ENCODE assay signal across 11 cellular contexts in the genomic region with DNA sequence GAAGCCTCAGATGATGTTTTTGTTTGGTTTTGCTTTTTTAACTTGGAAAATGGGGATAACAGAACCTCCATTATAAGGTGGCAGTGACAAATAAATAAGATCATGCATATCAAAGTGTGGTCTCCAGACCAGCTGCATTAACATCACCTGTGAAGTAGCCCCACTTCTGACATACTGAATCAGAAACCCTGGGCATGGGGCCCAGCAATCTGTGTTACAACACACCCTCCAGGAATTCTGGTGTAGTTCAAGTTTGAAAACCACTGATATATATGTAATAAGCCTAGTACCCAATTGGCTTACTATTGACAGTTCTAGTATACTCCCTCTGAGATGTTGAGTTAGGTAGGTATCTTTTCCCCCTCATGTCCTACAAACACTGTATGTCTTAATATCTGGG. TPM values are rescaled to one million over a fixed set of nuclear protein-coding genes. Genes with fewer than 3 reads are reported as not detected.
A peak's percentile ranks its signal among the peaks of the same experiment; 100 is the strongest.
DNase-seq lines count a peak whose midpoint lies in the region; ATAC-seq, FAIRE-seq and TF ChIP-seq lines count a peak whose summit lies in the region.
"Had no signal": no experiment of that assay in that cellular context is flagged by ENCODE, and none has a peak within 500 bp of the region (broad histone marks: within the 10 kb centered on the region; RNA-seq: fewer than 3 reads in every experiment).

No MANE protein-coding gene starts in this region.

- TF ChIP-seq CTCF in liver (IDR thresholded peaks at IDR 0.05; ENCODE audit: low read depth, low read length, missing input control) (no peak), HepG2 (CRISPR knock-in tag; IDR thresholded peaks at IDR 0.05) (no peak), bronchial epithelial cell (IDR thresholded peaks at IDR 0.05; ENCODE audit: insufficient read depth, low read length, severe bottlenecking) (no peak), lung (IDR thresholded peaks at IDR 0.05; ENCODE audit: control extremely low read depth, extremely low read depth) (no peak), uterus (IDR thresholded peaks at IDR 0.05) (no peak), GM13977 (IDR thresholded peaks at IDR 0.05; ENCODE audit: extremely low read depth, insufficient read depth, missing control alignments) (no peak)

- POLR2A ChIA-PET in HepG2 (lab: Yijun Ruan, JAX): interaction anchor here (1.3 kb wide), 1 partner anchor 23 kb away, joined by 3 read pairs; no protein-coding TSS in a partner anchor

- in situ Hi-C loops in HepG2 (cut with HindIII; ENCODE audit: extremely low pct_ligation_motif_present, low pct_unique_long_range_greater_than_20kb): no loop called here
- in situ Hi-C loops in GM13977 (cut with MboI; ENCODE audit: low pct_unique_long_range_greater_than_20kb, low sequenced_read_pairs, unreplicated experiment): no loop called here

- no peaks in the 10 kb centered on the region for H4K20me1 ChIP-seq in HepG2 (ENCODE audit: insufficient read depth, low read length)

- TF ChIP-seq RAD21 in liver (IDR thresholded peaks at IDR 0.05): peak; percentile 30 to 31
- no peak for TF ChIP-seq RAD21 in HepG2 (CRISPR knock-in tag; IDR thresholded peaks at IDR 0.05)

- H3K9me3 ChIP-seq in liver (ENCODE audit: control insufficient read depth in 4 of 4, low read length in 3 of 4) (no peaks in the 10 kb centered on the region), HepG2 (ENCODE audit: low read length) (no peaks in the 10 kb centered on the region), lung (ENCODE audit: control insufficient read depth in 2 of 2, insufficient read depth in 1 of 2, low read length in 1 of 2) (no peaks in the 10 kb centered on the region), uterus (no peaks in the 10 kb centered on the region)

- H3K4me3 ChIP-seq in liver (ENCODE audit: low read depth in 1 of 3, low read length in 3 of 3) (no peak overlapping the region), HepG2 (replicated peaks in 1 of 3; ENCODE audit: insufficient read depth in 1 of 3, low read depth in 2 of 3, low read length in 3 of 3) (no peak overlapping the region), bronchial epithelial cell (ENCODE audit: low read depth, low read length) (no peak overlapping the region), lung (no peak overlapping the region), uterus (no peak overlapping the region)

- BruUV-seq in HepG2 (replicated peaks; lab: Mats Ljungman, UMichigan): no TSS peak

- no peak overlapping the region for H2AFZ ChIP-seq in HepG2 (ENCODE audit: low read length)

- CTCF ChIA-PET in HepG2 (lab: Yijun Ruan, JAX; ENCODE audit: low intra/inter-chr PET ratio, low total read pairs): no interaction called here

- H3K4me1 ChIP-seq in liver (ENCODE audit: control insufficient read depth in 4 of 4, insufficient read depth in 4 of 4, low read length in 3 of 4): peaks cover 0 to 8% (median 5%) of the 10 kb centered on the region in 4 donors
- H3K4me1 ChIP-seq in HepG2 (ENCODE audit: insufficient read depth, low read length): peaks cover 15% of the 10 kb centered on the region
- H3K4me1 ChIP-seq in lung (ENCODE audit: control insufficient read depth in 2 of 2, insufficient read depth in 2 of 2, low read length in 2 of 2): peaks cover 10 to 19% of the 10 kb centered on the region in 2 donors
- peaks cover 3 to 7% of the 10 kb centered on the region in 2 donors for H3K4me1 ChIP-seq in uterus

- no peaks in the 10 kb centered on the region for H3K79me2 ChIP-seq in HepG2 (ENCODE audit: insufficient read depth, low read length)

- TF ChIP-seq EP300 in HepG2 (IDR thresholded peaks at IDR 0.05; ENCODE audit: low read depth in 2 of 2, low read length in 2 of 2) (no peak), HepG2 (CRISPR knock-in tag; IDR thresholded peaks at IDR 0.05; ENCODE audit: borderline replicate concordance) (no peak)

- DNase-seq in HepG2 (ENCODE audit: low spot score): no peak
- peak; percentile 91 for DNase-seq in bronchial epithelial cell (ENCODE audit: low read depth)
- peak; percentile 69 for DNase-seq in lung (ENCODE audit: low spot score)
- DNase-seq in uterus: no peak
- DNase-seq in retina: no peak
- DNase-seq in GM13977 (ENCODE audit: low spot score): no peak
- no peak for DNase-seq in substantia nigra (lab: John Stamatoyannopoulos, UW)
- DNase-seq: activated CD4-positive, CD25-positive, alpha-beta regulatory T cell treated with anti-CD3 and anti-CD28 coated beads, Interleukin-2, amount 50 U/mL, for 72 hours; NCI-H2227 treated with DMSO at 0.1 percent for 48 hours; nephron progenitor cell had no signal

- H3K27me3 ChIP-seq in liver (ENCODE audit: control insufficient read depth in 4 of 4, insufficient read depth in 4 of 4, low read length in 3 of 4): no peaks in the 10 kb centered on the region
- no peaks in the 10 kb centered on the region for H3K27me3 ChIP-seq in HepG2 (ENCODE audit: control insufficient read depth in 1 of 2, insufficient read depth in 2 of 2, low read length in 2 of 2)
- no peaks in the 10 kb centered on the region for H3K27me3 ChIP-seq in bronchial epithelial cell (ENCODE audit: control insufficient read depth, insufficient read depth, low read length)
- no peaks in the 10 kb centered on the region for H3K27me3 ChIP-seq in lung (ENCODE audit: control insufficient read depth, insufficient read depth)
- no peaks in the 10 kb centered on the region for H3K27me3 ChIP-seq in uterus

- intact Hi-C loops in HepG2 (cut with micrococcal nuclease; ENCODE audit: unreplicated experiment) (no loop called here), uterus (cut with DNase I; ENCODE audit: low total_unique reads) (no loop called here)

- TF ChIP-seq POLR2A in HepG2 (IDR thresholded peaks at IDR 0.05; ENCODE audit: insufficient read depth in 1 of 2, low read depth in 2 of 2, low read length in 2 of 2) (no peak), uterus (IDR thresholded peaks at IDR 0.05) (no peak)

- H3K36me3 ChIP-seq in liver (ENCODE audit: control insufficient read depth in 4 of 4, insufficient read depth in 3 of 4, low read depth in 1 of 4, low read length in 3 of 4): no peaks in the 10 kb centered on the region
- no peaks in the 10 kb centered on the region for H3K36me3 ChIP-seq in HepG2 (replicated peaks in 1 of 2; ENCODE audit: control insufficient read depth in 1 of 2, insufficient read depth in 2 of 2, low read length in 2 of 2)
- no peaks in the 10 kb centered on the region for H3K36me3 ChIP-seq in bronchial epithelial cell (ENCODE audit: control insufficient read depth, insufficient read depth, low read length)
- no peaks in the 10 kb centered on the region for H3K36me3 ChIP-seq in lung (ENCODE audit: control insufficient read depth in 2 of 2, insufficient read depth in 2 of 2, low read length in 2 of 2)
- H3K36me3 ChIP-seq in uterus: no peaks in the 10 kb centered on the region

- FAIRE-seq in HepG2 (lab: Jason Lieb, UNC): no peak
- no peak for FAIRE-seq in bronchial epithelial cell (lab: Jason Lieb, UNC)

- no peak overlapping the region for H3K4me2 ChIP-seq in HepG2 (ENCODE audit: low read depth, low read length)

- H3K9ac ChIP-seq in liver (ENCODE audit: low read depth in 1 of 2, low read length in 2 of 2): no peak overlapping the region
- no peak overlapping the region for H3K9ac ChIP-seq in HepG2 (ENCODE audit: insufficient read depth, low read depth, low read length)

- peak overlapping the region; percentile 58 to 70 for H3K27ac ChIP-seq in liver (ENCODE audit: low read depth in 1 of 2, low read length in 2 of 2)
- no peak overlapping the region for H3K27ac ChIP-seq in HepG2 (ENCODE audit: extremely low read length, insufficient read depth, low read length)
- H3K27ac ChIP-seq in lung (ENCODE audit: low read depth in 1 of 2, low read length in 1 of 2): peak overlapping the region; percentile 38 to 96
- peak overlapping the region; percentile 63 to 78 for H3K27ac ChIP-seq in uterus
- H3K27ac ChIP-seq in substantia nigra (ENCODE audit: low read depth, low read length, poor library complexity, severe bottlenecking): no peak overlapping the region

- ATAC-seq in HepG2 (no peak), lung (ENCODE audit: insufficient read depth, low FRiP score) (no peak)

RNA-seq across cellular contexts. Expression of gene RNF19B, which starts 24.1 kb away (rescaled TPM):
- total RNA-seq in liver (1 to 10 TPM; 5.6 to 8.3 TPM), HepG2 (2016; rRNA removed; fragmentation: Illumina TruSeq; extraction: Trizol) (15.3 and 16.3 TPM in 2 replicates), bronchial epithelial cell (19.2 and 32.6 TPM in 2 replicates), lung (10 to 100 TPM; 15.5 to 38.1 TPM), uterus (10 to 100 TPM; 13.2 to 23.4 (median 17.4) TPM)
- polyA plus RNA-seq in liver (1 to 10 TPM; 2.2 to 4.4 TPM), HepG2 (2011; rRNA removed) (20.9 and 22.5 TPM in 2 replicates), lung (10 to 100 TPM in 1 of 2 donors, 1 to 10 TPM in 1; 5.1 to 65.9 TPM)
- total RNA-seq in HepG2 (2016; cell fraction: cytosol; rRNA removed; fragmentation: Illumina TruSeq; extraction: Trizol; ENCODE audit: low read depth): 14.7 and 15.7 TPM in 2 replicates
- total RNA-seq in HepG2 (2016; cell fraction: insoluble cytoplasmic fraction; rRNA removed; fragmentation: Illumina TruSeq; extraction: Trizol): 14.5 and 14.7 TPM in 2 replicates
- total RNA-seq in HepG2 (2016; cell fraction: membrane; rRNA removed; fragmentation: Illumina TruSeq; extraction: Trizol): 22.4 and 23.5 TPM in 2 replicates
- 7.6 and 10.7 TPM in 2 replicates for total RNA-seq in HepG2 (2016; cell fraction: nucleus; rRNA removed; fragmentation: Illumina TruSeq; extraction: Trizol)
- 20.2 and 22.7 TPM in 2 replicates for polyA plus RNA-seq in HepG2 (2011; cell fraction: cytosol; rRNA removed)
- 11.4 and 11.8 TPM in 2 replicates for polyA plus RNA-seq in HepG2 (2011; cell fraction: nucleus; rRNA removed)
- polyA plus RNA-seq in HepG2 (2012): 10.1 and 14.4 TPM in 2 replicates
- polyA plus RNA-seq in HepG2 (2016; cell fraction: cytosol; fragmentation: Illumina TruSeq; extraction: Trizol; ENCODE audit: low read depth): 9.8 and 10.0 TPM in 2 replicates
- 17.6 and 20.6 TPM in 2 replicates for polyA plus RNA-seq in HepG2 (2016; cell fraction: insoluble cytoplasmic fraction; fragmentation: Illumina TruSeq; extraction: Trizol; ENCODE audit: low read depth)
- polyA plus RNA-seq in HepG2 (2016; cell fraction: membrane; fragmentation: Illumina TruSeq; extraction: Trizol; ENCODE audit: low read depth): 19.3 and 20.2 TPM in 2 replicates
- 13.4 and 15.4 TPM in 2 replicates for polyA plus RNA-seq in HepG2 (2016; cell fraction: nucleus; fragmentation: Illumina TruSeq; extraction: Trizol; ENCODE audit: insufficient read depth, low read depth)
- polyA minus RNA-seq in HepG2 (2011; rRNA and poly(A)+ RNA removed; ENCODE audit: low replicate concordance): 14.9 and 40.6 TPM in 2 replicates
- polyA minus RNA-seq in HepG2 (2011; cell fraction: cytosol; rRNA and poly(A)+ RNA removed): 18.2 and 22.4 TPM in 2 replicates
- 13.1 and 17.9 TPM in 2 replicates for polyA minus RNA-seq in HepG2 (2011; cell fraction: nucleus; rRNA and poly(A)+ RNA removed)

RNA-seq across cellular contexts. Expression of gene AK2, which starts 48.0 kb away (rescaled TPM):
- 100 to 1,000 TPM in 1 of 2 donors, 10 to 100 TPM in 1; 34.2 to 181 TPM for total RNA-seq in liver
- polyA plus RNA-seq in liver: 100 to 1,000 TPM; 101 to 128 TPM
- 188 and 241 TPM in 2 replicates for total RNA-seq in HepG2 (2016; rRNA removed; fragmentation: Illumina TruSeq; extraction: Trizol)
- total RNA-seq in HepG2 (2016; cell fraction: cytosol; rRNA removed; fragmentation: Illumina TruSeq; extraction: Trizol; ENCODE audit: low read depth): 52.1 and 74.6 TPM in 2 replicates
- total RNA-seq in HepG2 (2016; cell fraction: insoluble cytoplasmic fraction; rRNA removed; fragmentation: Illumina TruSeq; extraction: Trizol): 187 and 275 TPM in 2 replicates
- total RNA-seq in HepG2 (2016; cell fraction: membrane; rRNA removed; fragmentation: Illumina TruSeq; extraction: Trizol): 66.1 and 71.1 TPM in 2 replicates
- total RNA-seq in HepG2 (2016; cell fraction: nucleus; rRNA removed; fragmentation: Illumina TruSeq; extraction: Trizol): 105 and 106 TPM in 2 replicates
- 163 and 170 TPM in 2 replicates for polyA plus RNA-seq in HepG2 (2011; rRNA removed)
- polyA plus RNA-seq in HepG2 (2011; cell fraction: cytosol; rRNA removed): 225 and 227 TPM in 2 replicates
- polyA plus RNA-seq in HepG2 (2011; cell fraction: nucleus; rRNA removed): 171 and 188 TPM in 2 replicates
- polyA plus RNA-seq in HepG2 (2012): 124 and 158 TPM in 2 replicates
- 51.9 and 61.1 TPM in 2 replicates for polyA plus RNA-seq in HepG2 (2016; cell fraction: cytosol; fragmentation: Illumina TruSeq; extraction: Trizol; ENCODE audit: low read depth)
- 273 and 291 TPM in 2 replicates for polyA plus RNA-seq in HepG2 (2016; cell fraction: insoluble cytoplasmic fraction; fragmentation: Illumina TruSeq; extraction: Trizol; ENCODE audit: low read depth)
- 58.4 and 63.7 TPM in 2 replicates for polyA plus RNA-seq in HepG2 (2016; cell fraction: membrane; fragmentation: Illumina TruSeq; extraction: Trizol; ENCODE audit: low read depth)
- 152 and 193 TPM in 2 replicates for polyA plus RNA-seq in HepG2 (2016; cell fraction: nucleus; fragmentation: Illumina TruSeq; extraction: Trizol; ENCODE audit: insufficient read depth, low read depth)
- 55.0 and 146 TPM in 2 replicates for polyA minus RNA-seq in HepG2 (2011; rRNA and poly(A)+ RNA removed; ENCODE audit: low replicate concordance)
- polyA minus RNA-seq in HepG2 (2011; cell fraction: cytosol; rRNA and poly(A)+ RNA removed): 54.3 and 66.4 TPM in 2 replicates
- polyA minus RNA-seq in HepG2 (2011; cell fraction: nucleus; rRNA and poly(A)+ RNA removed): 96.8 and 148 TPM in 2 replicates
- 81.9 and 173 TPM in 2 replicates for total RNA-seq in bronchial epithelial cell
- total RNA-seq in lung: 100 to 1,000 TPM in 1 of 2 donors, 10 to 100 TPM in 1; 86.8 to 127 TPM
- 100 to 1,000 TPM in 1 of 2 donors, 10 to 100 TPM in 1; 87.6 to 115 TPM for polyA plus RNA-seq in lung
- 100 to 1,000 TPM in 2 of 4 donors, 10 to 100 TPM in 2; 47.6 to 126 (median 89.2) TPM for total RNA-seq in uterus

Comparison
In these comparisons a context has a peak if more than half of its experiments do, and no peak if none do; other contexts are left out.
1. H3K27ac ChIP-seq: peak in liver (2 of 2), lung (2 of 2) and uterus (2 of 2); none in HepG2 (single experiment) and substantia nigra (single experiment).
2. DNase-seq: peak in bronchial epithelial cell (single experiment) and lung (single experiment); none in HepG2 (single experiment), uterus (0 of 2), retina (single experiment), GM13977 (single experiment) and substantia nigra (0 of 49).